23 cellular contexts compared by ENCODE assay signal in genomic region chr11:87966744-87967143, GRCh38.
A peak's percentile ranks its signal among the peaks of the same experiment; 100 is the strongest.
DNase-seq lines count a peak whose midpoint lies in the region; ATAC-seq, FAIRE-seq and TF ChIP-seq lines count a peak whose summit lies in the region.
"Had no signal": no experiment of that assay in that cellular context is flagged by ENCODE, and none has a peak within 500 bp of the region (broad histone marks: within the 10 kb centered on the region; RNA-seq: fewer than 3 reads in every experiment).

No MANE protein-coding gene starts in this region.

- peaks cover 5% of the 10 kb centered on the region for H3K4me1 Mint-ChIP-seq in mesothelial cell of epicardium
- H3K4me1 Mint-ChIP-seq: CD4-positive, alpha-beta memory T cell had no signal

- no peak overlapping the region for H3K4me3 Mint-ChIP-seq in mesothelial cell of epicardium
- H3K4me3 Mint-ChIP-seq: CD4-positive, alpha-beta memory T cell had no signal

- H3K9me3 ChIP-seq in heart right ventricle (no peaks in the 10 kb centered on the region), right atrium auricular region (no peaks in the 10 kb centered on the region)
- H3K9me3 ChIP-seq: A549, BLaER1, SK-N-SH had no signal

- H3K36me3 ChIP-seq in heart right ventricle (no peaks in the 10 kb centered on the region), right atrium auricular region (no peaks in the 10 kb centered on the region)
- H3K36me3 ChIP-seq: BLaER1 had no signal

- no peaks in the 10 kb centered on the region for H3K36me3 Mint-ChIP-seq in mesothelial cell of epicardium
- H3K36me3 Mint-ChIP-seq: CD4-positive, alpha-beta memory T cell had no signal

- intact Hi-C loops in heart right ventricle (cut with DNase I) = no loop called here

- no peaks in the 10 kb centered on the region for H3K27me3 Mint-ChIP-seq in mesothelial cell of epicardium (ENCODE audit: low read depth)

- H3K9me3 Mint-ChIP-seq in mesothelial cell of epicardium = no peaks in the 10 kb centered on the region

- ATAC-seq in heart right ventricle (peak in 5 of 8 donors; percentile 25 to 41 (median 28)), GM21515 (IDR thresholded peaks at IDR 0.05; ENCODE audit: unreplicated experiment) (no peak)
- ATAC-seq: A549, GM12878, HCT116 had no signal

- TF ChIP-seq CTCF in heart right ventricle (IDR thresholded peaks at IDR 0.05) (no peak), right atrium auricular region (IDR thresholded peaks at IDR 0.05) (no peak), mesothelial cell of epicardium (IDR thresholded peaks at IDR 0.05; ENCODE audit: unreplicated experiment) (no peak)

- H3K27ac Mint-ChIP-seq in mesothelial cell of epicardium = peak overlapping the region; percentile 87
- H3K27ac Mint-ChIP-seq: CD4-positive, alpha-beta memory T cell had no signal

- DNase-seq in heart right ventricle (peak in 1 of 2 donors; percentile 11), right atrium auricular region (ENCODE audit: low spot score) (no peak), astrocyte of the hippocampus (ENCODE audit: low read depth, low spot score) (peak; percentile 42), mesothelial cell of epicardium (ENCODE audit: low spot score in 2 of 2, unreplicated experiment in 2 of 2) (no peak), HTR-8/SVneo (ENCODE audit: insufficient read length, low spot score) (no peak), dermis blood vessel endothelial cell (no peak)
- DNase-seq: CD4-positive, alpha-beta memory T cell; EL; GM23248; KBM-7; NCI-H1694 treated with DMSO at 0.1 percent for 48 hours; NCI-H226; NCI-H524 treated with DMSO at 0.1 percent for 48 hours; NK-92 treated with Interleukin-12 subunit alpha and Interleukin-12 subunit beta, amount 100 ng/mL, for 24 hours; SHP77 treated with DMSO at 0.1 percent for 48 hours; SK-N-SH had no signal

- no peaks in the 10 kb centered on the region for H3K27me3 ChIP-seq in heart right ventricle
- H3K27me3 ChIP-seq in right atrium auricular region = no peaks in the 10 kb centered on the region
- H3K27me3 ChIP-seq: BLaER1 had no signal

- H3K27ac ChIP-seq in heart right ventricle (no peak overlapping the region), right atrium auricular region (no peak overlapping the region)
- H3K27ac ChIP-seq: A549, BLaER1, GM23248 had no signal

- FAIRE-seq in HTR-8/SVneo (lab: Jason Lieb, UNC) = no peak
- FAIRE-seq: A549, GM12878, GM19239, RCC 7860 had no signal

- H3K4me3 ChIP-seq in heart right ventricle (no peak overlapping the region), right atrium auricular region (no peak overlapping the region)
- H3K4me3 ChIP-seq: A549, BLaER1, GM12878, GM23248 had no signal

- peaks cover 0 to 8% (median 0%) of the 10 kb centered on the region in 9 donors for H3K4me1 ChIP-seq in heart right ventricle
- no peaks in the 10 kb centered on the region for H3K4me1 ChIP-seq in right atrium auricular region
- H3K4me1 ChIP-seq: A549, BLaER1 had no signal

- WGBS in heart right ventricle, 2 donors = 16 to 38% methylated on average over 1 of the region's 1 CpG
